In genomic region chr2:74291891-74292621, GRCh38 we compare ENCODE assay signal across 1 cellular context.
TF ChIP-seq lines count a peak whose summit lies in the region.

No MANE protein-coding gene starts in this region.

TF ChIP-seq in H1, 55 proteins besides CTCF, POLR2A, EP300 and RAD21:
- TF ChIP-seq GABPA (IDR thresholded peaks at IDR 0.05; ENCODE audit: borderline replicate concordance, insufficient read depth, low read length) (no peak), KDM1A (IDR thresholded peaks at IDR 0.05; ENCODE audit: borderline replicate concordance, low read length) (no peak), BCL11A (IDR thresholded peaks at IDR 0.05; ENCODE audit: low read depth in 2 of 2, low read length in 2 of 2) (no peak), SAP30 (IDR thresholded peaks at IDR 0.05; ENCODE audit: insufficient read depth, insufficient replicate concordance, low read length) (no peak)
